Comparison of ENCODE assay signal across 1 cellular context in the genomic region with DNA sequence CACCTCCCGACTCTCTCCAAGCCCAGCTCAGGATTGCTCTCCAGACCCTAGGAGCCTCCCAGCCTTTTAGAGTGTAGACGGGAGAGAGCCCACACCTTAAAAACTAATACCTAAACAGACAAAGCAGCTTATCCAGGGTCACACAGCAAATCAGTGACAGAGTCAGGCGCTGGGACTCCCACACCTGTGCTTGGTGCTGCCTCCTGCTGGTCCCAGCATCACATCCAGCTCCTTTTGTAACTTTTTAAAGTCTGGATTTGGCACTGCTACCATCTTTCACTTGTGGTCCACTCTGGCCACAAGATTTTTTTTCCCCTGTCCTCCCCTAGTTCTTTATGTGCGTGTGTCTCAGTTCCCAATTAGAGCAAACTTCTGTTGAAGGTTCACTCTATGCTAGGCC.
TF ChIP-seq lines count a peak whose summit lies in the region.

No MANE protein-coding gene starts in this region.

TF ChIP-seq in GM23338, 12 proteins besides CTCF, POLR2A, EP300 and RAD21 (continued from another document):
- TF ChIP-seq, protein P1, sequence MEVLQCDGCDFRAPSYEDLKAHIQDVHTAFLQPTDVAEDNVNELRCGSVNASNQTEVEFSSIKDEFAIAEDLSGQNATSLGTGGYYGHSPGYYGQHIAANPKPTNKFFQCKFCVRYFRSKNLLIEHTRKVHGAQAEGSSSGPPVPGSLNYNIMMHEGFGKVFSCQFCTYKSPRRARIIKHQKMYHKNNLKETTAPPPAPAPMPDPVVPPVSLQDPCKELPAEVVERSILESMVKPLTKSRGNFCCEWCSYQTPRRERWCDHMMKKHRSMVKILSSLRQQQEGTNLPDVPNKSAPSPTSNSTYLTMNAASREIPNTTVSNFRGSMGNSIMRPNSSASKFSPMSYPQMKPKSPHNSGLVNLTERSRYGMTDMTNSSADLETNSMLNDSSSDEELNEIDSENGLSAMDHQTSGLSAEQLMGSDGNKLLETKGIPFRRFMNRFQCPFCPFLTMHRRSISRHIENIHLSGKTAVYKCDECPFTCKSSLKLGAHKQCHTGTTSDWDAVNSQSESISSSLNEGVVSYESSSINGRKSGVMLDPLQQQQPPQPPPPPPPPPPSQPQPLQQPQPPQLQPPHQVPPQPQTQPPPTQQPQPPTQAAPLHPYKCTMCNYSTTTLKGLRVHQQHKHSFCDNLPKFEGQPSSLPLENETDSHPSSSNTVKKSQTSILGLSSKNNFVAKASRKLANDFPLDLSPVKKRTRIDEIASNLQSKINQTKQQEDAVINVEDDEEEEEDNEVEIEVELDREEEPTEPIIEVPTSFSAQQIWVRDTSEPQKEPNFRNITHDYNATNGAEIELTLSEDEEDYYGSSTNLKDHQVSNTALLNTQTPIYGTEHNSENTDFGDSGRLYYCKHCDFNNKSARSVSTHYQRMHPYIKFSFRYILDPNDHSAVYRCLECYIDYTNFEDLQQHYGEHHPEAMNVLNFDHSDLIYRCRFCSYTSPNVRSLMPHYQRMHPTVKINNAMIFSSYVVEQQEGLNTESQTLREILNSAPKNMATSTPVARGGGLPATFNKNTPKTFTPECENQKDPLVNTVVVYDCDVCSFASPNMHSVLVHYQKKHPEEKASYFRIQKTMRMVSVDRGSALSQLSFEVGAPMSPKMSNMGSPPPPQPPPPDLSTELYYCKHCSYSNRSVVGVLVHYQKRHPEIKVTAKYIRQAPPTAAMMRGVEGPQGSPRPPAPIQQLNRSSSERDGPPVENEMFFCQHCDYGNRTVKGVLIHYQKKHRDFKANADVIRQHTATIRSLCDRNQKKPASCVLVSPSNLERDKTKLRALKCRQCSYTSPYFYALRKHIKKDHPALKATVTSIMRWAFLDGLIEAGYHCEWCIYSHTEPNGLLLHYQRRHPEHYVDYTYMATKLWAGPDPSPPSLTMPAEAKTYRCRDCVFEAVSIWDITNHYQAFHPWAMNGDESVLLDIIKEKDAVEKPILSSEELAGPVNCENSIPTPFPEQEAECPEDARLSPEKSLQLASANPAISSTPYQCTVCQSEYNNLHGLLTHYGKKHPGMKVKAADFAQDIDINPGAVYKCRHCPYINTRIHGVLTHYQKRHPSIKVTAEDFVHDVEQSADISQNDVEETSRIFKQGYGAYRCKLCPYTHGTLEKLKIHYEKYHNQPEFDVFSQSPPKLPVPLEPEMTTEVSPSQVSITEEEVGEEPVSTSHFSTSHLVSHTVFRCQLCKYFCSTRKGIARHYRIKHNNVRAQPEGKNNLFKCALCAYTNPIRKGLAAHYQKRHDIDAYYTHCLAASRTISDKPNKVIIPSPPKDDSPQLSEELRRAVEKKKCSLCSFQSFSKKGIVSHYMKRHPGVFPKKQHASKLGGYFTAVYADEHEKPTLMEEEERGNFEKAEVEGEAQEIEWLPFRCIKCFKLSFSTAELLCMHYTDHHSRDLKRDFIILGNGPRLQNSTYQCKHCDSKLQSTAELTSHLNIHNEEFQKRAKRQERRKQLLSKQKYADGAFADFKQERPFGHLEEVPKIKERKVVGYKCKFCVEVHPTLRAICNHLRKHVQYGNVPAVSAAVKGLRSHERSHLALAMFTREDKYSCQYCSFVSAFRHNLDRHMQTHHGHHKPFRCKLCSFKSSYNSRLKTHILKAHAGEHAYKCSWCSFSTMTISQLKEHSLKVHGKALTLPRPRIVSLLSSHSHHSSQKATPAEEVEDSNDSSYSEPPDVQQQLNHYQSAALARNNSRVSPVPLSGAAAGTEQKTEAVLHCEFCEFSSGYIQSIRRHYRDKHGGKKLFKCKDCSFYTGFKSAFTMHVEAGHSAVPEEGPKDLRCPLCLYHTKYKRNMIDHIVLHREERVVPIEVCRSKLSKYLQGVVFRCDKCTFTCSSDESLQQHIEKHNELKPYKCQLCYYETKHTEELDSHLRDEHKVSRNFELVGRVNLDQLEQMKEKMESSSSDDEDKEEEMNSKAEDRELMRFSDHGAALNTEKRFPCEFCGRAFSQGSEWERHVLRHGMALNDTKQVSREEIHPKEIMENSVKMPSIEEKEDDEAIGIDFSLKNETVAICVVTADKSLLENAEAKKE (CRISPR knock-in tag; IDR thresholded peaks at IDR 0.05): no peak
- TF ChIP-seq CREB1 (CRISPR knock-in tag; IDR thresholded peaks at IDR 0.05; ENCODE audit: low read depth): no peak
